ENCODE assay signal across 12 cellular contexts in the genomic region with DNA sequence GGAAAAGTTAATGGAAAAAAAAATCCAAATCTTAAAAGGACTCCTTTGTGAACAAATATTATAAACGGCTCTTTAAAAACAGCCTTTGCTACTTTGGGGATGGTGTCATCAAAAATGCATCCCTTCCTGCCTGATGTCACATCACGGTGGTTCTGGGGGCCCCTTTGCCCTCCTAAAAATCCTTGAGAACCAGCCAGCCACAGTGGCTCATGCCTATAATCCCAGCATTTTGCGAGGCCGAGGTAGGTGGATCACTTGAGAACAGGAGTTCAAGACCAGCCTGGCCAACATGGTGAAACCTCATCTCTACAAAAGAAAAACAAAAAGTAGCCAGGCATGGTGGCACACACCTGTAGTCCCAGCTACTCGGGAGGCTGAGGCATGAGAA. TPM values are rescaled to one million over a fixed set of nuclear protein-coding genes. Genes with fewer than 3 reads are reported as not detected.
A peak's percentile ranks its signal among the peaks of the same experiment; 100 is the strongest.
DNase-seq lines count a peak whose midpoint lies in the region; ATAC-seq and TF ChIP-seq lines count a peak whose summit lies in the region.
"Had no signal": no experiment of that assay in that cellular context is flagged by ENCODE, and none has a peak within 500 bp of the region (broad histone marks: within the 10 kb centered on the region; RNA-seq: fewer than 3 reads in every experiment).

No MANE protein-coding gene starts in this region.

- H3K4me3 ChIP-seq in uterus: no peak overlapping the region
- H3K4me3 ChIP-seq: lower lobe of right lung, pancreas had no signal

- peak overlapping the region; percentile 82 for H3K4me3 Mint-ChIP-seq in activated naive CD4-positive, alpha-beta T cell treated with anti-CD3 and anti-CD28 coated beads, Interleukin-2, amount 50 U/mL, for 24 hours

- no peak for TF ChIP-seq POLR2A in uterus (IDR thresholded peaks at IDR 0.05)

- no peaks in the 10 kb centered on the region for H3K9me3 ChIP-seq in uterus
- H3K9me3 ChIP-seq: BE2C, lower lobe of right lung, pancreas had no signal

- H3K27me3 ChIP-seq in uterus: no peaks in the 10 kb centered on the region
- H3K27me3 ChIP-seq: BE2C, pancreas had no signal

- H3K27ac Mint-ChIP-seq in activated naive CD4-positive, alpha-beta T cell treated with anti-CD3 and anti-CD28 coated beads, Interleukin-2, amount 50 U/mL, for 24 hours: peak overlapping the region; percentile 99

- H3K27ac ChIP-seq in uterus: peak overlapping the region; percentile 52 to 74
- H3K27ac ChIP-seq: lower lobe of right lung, pancreas had no signal

- TF ChIP-seq CTCF in uterus (IDR thresholded peaks at IDR 0.05): no peak

- peaks cover 5 to 9% of the 10 kb centered on the region in 2 donors for H3K4me1 ChIP-seq in uterus

- H3K4me1 Mint-ChIP-seq in activated naive CD4-positive, alpha-beta T cell treated with anti-CD3 and anti-CD28 coated beads, Interleukin-2, amount 50 U/mL, for 24 hours: peaks cover 82% of the 10 kb centered on the region

- no peak for DNase-seq in activated naive CD4-positive, alpha-beta T cell treated with Interleukin-2 at 50 U/mL for 16 hours
- DNase-seq in activated T-cell treated with anti-CD3 and anti-CD28 coated beads, Interleukin-2, amount 50 U/mL, for 48 hours: peak; percentile 17 to 20
- DNase-seq in left lobe of liver (ENCODE audit: low spot score) (peak; percentile 8), uterus (no peak), MV-4-11 (lab: John Stamatoyannopoulos, UW) (no peak), NCI-H1105 (lab: John Stamatoyannopoulos, UW) (no peak)
- DNase-seq: lower lobe of right lung, NCI-H2171 treated with DMSO at 0.1 percent for 48 hours, pancreas had no signal

- ATAC-seq in left lobe of liver (no peak), HG03565 (IDR thresholded peaks at IDR 0.05; ENCODE audit: unreplicated experiment) (no peak)
- ATAC-seq: lower lobe of right lung, pancreas had no signal

- intact Hi-C loops in uterus (cut with DNase I; ENCODE audit: low total_unique reads): no loop called here

- no peaks in the 10 kb centered on the region for H3K27me3 Mint-ChIP-seq in activated naive CD4-positive, alpha-beta T cell treated with anti-CD3 and anti-CD28 coated beads, Interleukin-2, amount 50 U/mL, for 24 hours

- H3K36me3 Mint-ChIP-seq in activated naive CD4-positive, alpha-beta T cell treated with anti-CD3 and anti-CD28 coated beads, Interleukin-2, amount 50 U/mL, for 24 hours: peaks cover 19% of the 10 kb centered on the region

- H3K9me3 Mint-ChIP-seq in activated naive CD4-positive, alpha-beta T cell treated with anti-CD3 and anti-CD28 coated beads, Interleukin-2, amount 50 U/mL, for 24 hours: no peaks in the 10 kb centered on the region

- no peaks in the 10 kb centered on the region for H3K36me3 ChIP-seq in uterus
- H3K36me3 ChIP-seq: lower lobe of right lung, pancreas had no signal

RNA-seq across cellular contexts. Expression of a gene that starts 43.9 kb away (rescaled TPM):
- total RNA-seq in left lobe of liver: 12.7 TPM
- 100 to 1,000 TPM in 1 of 4 donors, 10 to 100 TPM in 3; 18.5 to 102 (median 77.2) TPM for total RNA-seq in uterus

RNA-seq across cellular contexts. Expression of a gene that starts 54.6 kb away (rescaled TPM):
- total RNA-seq in left lobe of liver (14.1 TPM), uterus (10 to 100 TPM; 10.8 to 41.5 (median 26.7) TPM)

Comparison
In these comparisons a context has a peak if more than half of its experiments do, and no peak if none do; other contexts are left out.
1. DNase-seq: peak in activated T-cell treated with anti-CD3 and anti-CD28 coated beads, Interleukin-2, amount 50 U/mL, for 48 hours (2 of 2) and left lobe of liver (single experiment); none in activated naive CD4-positive, alpha-beta T cell treated with Interleukin-2 at 50 U/mL for 16 hours (single experiment), uterus (0 of 2), MV-4-11 (single experiment) and NCI-H1105 (single experiment).